8 cellular contexts compared by ENCODE assay signal in the genomic region with DNA sequence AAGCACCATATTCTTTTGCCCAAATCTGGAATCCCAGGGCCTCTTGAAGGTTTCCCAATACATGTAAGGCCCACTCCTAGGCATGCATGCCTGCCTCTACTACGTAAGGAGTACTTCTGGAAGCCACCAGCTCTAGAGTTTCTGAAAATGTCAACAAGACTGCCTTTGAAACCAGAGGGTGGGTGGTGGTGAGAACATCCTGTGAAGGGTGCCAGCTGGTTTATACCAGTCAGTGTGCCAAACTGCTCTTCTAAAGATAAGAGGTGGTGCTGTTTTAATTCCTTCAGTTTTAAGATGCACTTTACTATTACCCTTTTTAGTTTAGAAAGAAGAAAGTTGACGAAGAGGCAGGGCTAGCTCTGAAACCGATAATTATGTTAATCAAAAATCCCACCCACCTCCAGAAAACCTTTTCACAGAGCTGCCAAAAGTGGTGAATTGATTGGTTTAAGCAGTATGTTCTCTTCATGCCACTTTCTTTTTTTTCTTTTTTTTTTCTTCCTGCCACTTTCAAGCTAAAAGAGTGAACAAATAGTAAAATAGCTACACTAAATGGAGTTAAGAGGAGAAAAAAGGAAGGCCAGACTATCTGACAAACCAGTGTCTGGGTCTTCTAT. TPM values are rescaled to one million over a fixed set of nuclear protein-coding genes. Genes with fewer than 3 reads are reported as not detected.
A peak's percentile ranks its signal among the peaks of the same experiment; 100 is the strongest.
DNase-seq lines count a peak whose midpoint lies in the region; ATAC-seq and TF ChIP-seq lines count a peak whose summit lies in the region.

No MANE protein-coding gene starts in this region.

- H3K9me3 ChIP-seq in T-helper 17 cell (ENCODE audit: control insufficient read depth, low read length, poor library complexity, severe bottlenecking) = no peaks in the 10 kb centered on the region
- no peaks in the 10 kb centered on the region for H3K9me3 ChIP-seq in adipocyte (ENCODE audit: control insufficient read depth, low read length)
- H3K9me3 ChIP-seq in MG63 = no peaks in the 10 kb centered on the region

- no peaks in the 10 kb centered on the region for H3K27me3 Mint-ChIP-seq in T-helper 17 cell
- H3K27me3 Mint-ChIP-seq in progenitor cell of endocrine pancreas = no peaks in the 10 kb centered on the region

- H3K9me3 Mint-ChIP-seq in progenitor cell of endocrine pancreas (ENCODE audit: low read depth) = no peaks in the 10 kb centered on the region

- H2BK120ac ChIP-seq in mesendoderm (ENCODE audit: low read depth, low read length) = no peak overlapping the region

- no peak overlapping the region for H3K4me3 ChIP-seq in adipocyte (ENCODE audit: low read length)
- H3K4me3 ChIP-seq in mesendoderm (ENCODE audit: low read length) = no peak overlapping the region
- H3K4me3 ChIP-seq in MG63 = no peak overlapping the region

- H3K27me3 ChIP-seq in adipocyte (replicated peaks; ENCODE audit: control insufficient read depth, insufficient read depth, low read length) (no peaks in the 10 kb centered on the region), mesendoderm (ENCODE audit: insufficient read depth, low read length, poor library complexity) (no peaks in the 10 kb centered on the region), MG63 (no peaks in the 10 kb centered on the region)

- no peak overlapping the region for H2AK5ac ChIP-seq in mesendoderm (ENCODE audit: low read length)

- DNase-seq in T-helper 17 cell (no peak), adipocyte (ENCODE audit: low read depth) (peak; percentile 51), mesendoderm (no peak), MG63 (no peak), progenitor cell of endocrine pancreas (ENCODE audit: low spot score, unreplicated experiment) (no peak)
- peak; percentile 57 for DNase-seq in stimulated activated CD4-positive, alpha-beta T cell treated with anti-CD3 and anti-CD28 coated beads, Interleukin-4, amount 100 ng/mL, for 24 hours

- no peak overlapping the region for H2BK5ac ChIP-seq in mesendoderm (ENCODE audit: low read length)

- no peak overlapping the region for H3K4me2 ChIP-seq in mesendoderm (ENCODE audit: low read length)

- H3K18ac ChIP-seq in mesendoderm (ENCODE audit: low read length) = no peak overlapping the region

- H3K4me3 Mint-ChIP-seq in T-helper 17 cell (peak overlapping the region; percentile 39), progenitor cell of endocrine pancreas (ENCODE audit: low read depth) (no peak overlapping the region)

- H3K27ac ChIP-seq in mesendoderm (ENCODE audit: low read depth, low read length) = no peak overlapping the region

- H4K5ac ChIP-seq in mesendoderm (ENCODE audit: low read length) = no peak overlapping the region

- H3K36me3 Mint-ChIP-seq in T-helper 17 cell (ENCODE audit: low read depth) = no peaks in the 10 kb centered on the region
- H3K36me3 Mint-ChIP-seq in progenitor cell of endocrine pancreas (ENCODE audit: insufficient read depth) = no peaks in the 10 kb centered on the region

- H3K4me1 ChIP-seq in adipocyte (ENCODE audit: control insufficient read depth, insufficient read depth, low read length) (peaks cover 4% of the 10 kb centered on the region), mesendoderm (ENCODE audit: control insufficient read depth, low read depth, low read length) (no peaks in the 10 kb centered on the region)

- no peak for TF ChIP-seq CTCF in progenitor cell of endocrine pancreas (IDR thresholded peaks at IDR 0.05; ENCODE audit: unreplicated experiment)

- H3K56ac ChIP-seq in mesendoderm (ENCODE audit: low read length) = no peak overlapping the region

- no peak overlapping the region for H2BK15ac ChIP-seq in mesendoderm (replicated peaks; ENCODE audit: low read depth)

- H3K79me2 ChIP-seq in mesendoderm (ENCODE audit: control insufficient read depth, insufficient read depth, low read length) = no peaks in the 10 kb centered on the region

- peaks cover 26% of the 10 kb centered on the region for H3K4me1 Mint-ChIP-seq in T-helper 17 cell
- H3K4me1 Mint-ChIP-seq in progenitor cell of endocrine pancreas (ENCODE audit: low read depth) = peaks cover 3% of the 10 kb centered on the region

- H3K79me1 ChIP-seq in mesendoderm (ENCODE audit: low read length) = no peaks in the 10 kb centered on the region

- H3K9ac ChIP-seq in adipocyte (ENCODE audit: low read length) = no peak overlapping the region
- H3K9ac ChIP-seq in mesendoderm (ENCODE audit: low read length) = no peak overlapping the region

- H3K36me3 ChIP-seq in adipocyte (ENCODE audit: control insufficient read depth, insufficient read depth, low read length, severe bottlenecking) = no peaks in the 10 kb centered on the region
- H3K36me3 ChIP-seq in mesendoderm (ENCODE audit: control insufficient read depth, insufficient read depth, low read length) = no peaks in the 10 kb centered on the region
- H3K36me3 ChIP-seq in MG63 = no peaks in the 10 kb centered on the region

- no peak overlapping the region for H3K4ac ChIP-seq in mesendoderm (ENCODE audit: low read depth, low read length)

- ATAC-seq in GM18909 (IDR thresholded peaks at IDR 0.05; ENCODE audit: poor library complexity, unreplicated experiment) (peak; percentile 81), T-helper 17 cell (peak; percentile 97), HG03521 (IDR thresholded peaks at IDR 0.05; ENCODE audit: unreplicated experiment) (no peak)

- H3K23ac ChIP-seq in mesendoderm (ENCODE audit: low read length) = no peak overlapping the region

- H4K8ac ChIP-seq in mesendoderm (ENCODE audit: low read depth, low read length) = no peak overlapping the region

- H3K27ac Mint-ChIP-seq in T-helper 17 cell (peak overlapping the region; percentile 95), progenitor cell of endocrine pancreas (no peak overlapping the region)

- no CpG with 5 or more reads among the region's 3 CpGs for WGBS in mesendoderm (ENCODE audit: extremely low coverage, insufficient coverage, low lambda C conversion rate)

RNA-seq across cellular contexts. Expression of gene WDR89, which starts 8.8 kb away (rescaled TPM):
- total RNA-seq in T-helper 17 cell = 10 to 100 TPM; 12.1 to 13.5 TPM
- 15.8 TPM for polyA plus RNA-seq in mesendoderm (2013, experiment 1 of 2)
- polyA plus RNA-seq in mesendoderm (2013, experiment 2 of 2) = 15.5 TPM
- 11.3 and 22.9 TPM in 2 replicates for total RNA-seq in MG63 (2014; rRNA removed; shearing (Covaris generic); ENCODE audit: low replicate concordance)
- 18.6 and 20.6 TPM in 2 replicates for total RNA-seq in progenitor cell of endocrine pancreas

Comparison
In these comparisons a context has a peak if more than half of its experiments do, and no peak if none do; other contexts are left out.
1. DNase-seq: peak in adipocyte (single experiment) and stimulated activated CD4-positive, alpha-beta T cell treated with anti-CD3 and anti-CD28 coated beads, Interleukin-4, amount 100 ng/mL, for 24 hours (single experiment); none in T-helper 17 cell (0 of 3), mesendoderm (single experiment), MG63 (single experiment) and progenitor cell of endocrine pancreas (single experiment).